ENCODE assay signal across 10 cellular contexts in the genomic region with DNA sequence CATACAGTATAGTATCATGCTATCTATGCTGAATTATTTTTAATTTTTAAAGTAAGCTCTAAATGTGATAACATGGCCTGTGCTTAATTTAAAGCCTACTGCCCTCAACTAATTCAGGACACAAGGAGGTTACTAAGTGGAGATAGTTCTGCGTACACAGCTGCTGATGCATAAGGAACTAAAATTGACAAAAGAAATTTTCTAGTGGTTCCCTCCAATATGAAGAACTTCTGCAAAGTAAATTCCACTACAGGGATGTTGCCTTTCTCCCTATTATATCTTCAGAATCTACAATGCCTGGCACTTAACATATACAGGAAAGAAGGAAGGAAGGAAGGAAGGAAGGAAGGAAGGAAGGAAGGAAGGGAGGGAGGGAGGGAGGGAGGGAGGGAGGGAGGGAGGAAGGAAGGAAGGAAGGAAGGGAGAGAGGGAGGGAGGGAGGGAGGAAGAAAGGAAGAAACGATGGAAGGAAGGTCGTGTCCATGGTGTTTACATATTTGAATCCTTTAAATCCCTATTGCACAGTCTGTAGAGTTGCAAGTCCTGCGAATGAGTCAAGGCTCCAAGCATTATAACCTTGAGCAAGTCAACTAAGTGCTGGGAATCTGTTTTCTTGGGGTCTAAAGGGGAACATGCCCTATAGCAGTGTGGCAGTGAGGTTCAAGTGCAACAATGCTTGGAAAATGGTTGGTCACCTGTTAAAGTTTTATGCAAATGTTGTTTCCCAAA.
"Had no signal": no experiment of that assay in that cellular context is flagged by ENCODE, and none has a peak within 500 bp of the region (broad histone marks: within the 10 kb centered on the region; RNA-seq: fewer than 3 reads in every experiment).

No MANE protein-coding gene starts in this region.

- H3K27ac Mint-ChIP-seq: GM23338, HFFc6 had no signal

- H3K9ac ChIP-seq: GM23248 had no signal

- H3K36me3 ChIP-seq: HAP-1 had no signal

- FAIRE-seq: H1, H54 had no signal

- H3K4me3 Mint-ChIP-seq: GM23338, HFFc6 had no signal

- H3K4me1 Mint-ChIP-seq: GM23338 had no signal

- H3K27ac ChIP-seq: GM23248 had no signal

- H2AFZ ChIP-seq: GM23248, GM23338 had no signal

- H3K4me2 ChIP-seq: GM23338 had no signal

- H3K4me1 ChIP-seq: HAP-1 had no signal

- H3K4me3 ChIP-seq: GM23248, GM23338, HAP-1 had no signal

- H3K9me3 ChIP-seq: HAP-1 had no signal

- DNase-seq: GM23248, GOT3, H7, HCEC 1CT, HFFc6 had no signal

- ATAC-seq: GM23338, HCT116 had no signal
